ENCODE assay signal across 8 cellular contexts in genomic region chr22:28773461-28773867, GRCh38. TPM values are rescaled to one million over a fixed set of nuclear protein-coding genes. Genes with fewer than 3 reads are reported as not detected.
DNase-seq lines count a peak whose midpoint lies in the region; ATAC-seq and TF ChIP-seq lines count a peak whose summit lies in the region.

No MANE protein-coding gene starts in this region.

- peaks cover 29% of the 10 kb centered on the region for H3K36me3 Mint-ChIP-seq in activated CD4-positive, alpha-beta T cell treated with anti-CD3 and anti-CD28 coated beads, Interleukin-2, amount 10 ng/mL, durations not matched to agents 7 days and 5 days (ENCODE audit: low read depth)
- H3K36me3 Mint-ChIP-seq in T-helper 1 cell treated with Interleukin-12 subunit alpha and Interleukin-12 subunit beta and Interleukin-4 antibody, amounts not matched to agents 30 μg/mL and 1 μg/mL, for 36 hours (ENCODE audit: low read depth), result peaks cover 25% of the 10 kb centered on the region

- H3K4me3 Mint-ChIP-seq in activated CD4-positive, alpha-beta T cell treated with anti-CD3 and anti-CD28 coated beads, Interleukin-2, amount 10 ng/mL, durations not matched to agents 7 days and 5 days, result peak overlapping the region; percentile 94
- peak overlapping the region; percentile 99 for H3K4me3 Mint-ChIP-seq in T-helper 1 cell treated with Interleukin-12 subunit alpha and Interleukin-12 subunit beta and Interleukin-4 antibody, amounts not matched to agents 30 μg/mL and 1 μg/mL, for 36 hours

- POLR2A ChIA-PET in activated CD4-positive, alpha-beta T cell treated with anti-CD3 and anti-CD28 coated beads, Interleukin-2, amount 10 ng/mL, durations not matched to agents 7 days and 5 days (lab: Charles Lee), result interaction anchor here (0.7 to 1.4 kb wide), 2 partner anchors 27 to 38 kb away, joined by 3 to 4 read pairs; partner anchors contain the start of gene XBP1

- peaks cover 4% of the 10 kb centered on the region for H3K9me3 Mint-ChIP-seq in activated CD4-positive, alpha-beta T cell treated with anti-CD3 and anti-CD28 coated beads, Interleukin-2, amount 10 ng/mL, durations not matched to agents 7 days and 5 days
- peaks cover 9% of the 10 kb centered on the region for H3K9me3 Mint-ChIP-seq in T-helper 1 cell treated with Interleukin-12 subunit alpha and Interleukin-12 subunit beta and Interleukin-4 antibody, amounts not matched to agents 30 μg/mL and 1 μg/mL, for 36 hours

- CTCF ChIA-PET in activated CD4-positive, alpha-beta T cell treated with anti-CD3 and anti-CD28 coated beads, Interleukin-2, amount 10 ng/mL, durations not matched to agents 7 days and 5 days (lab: Charles Lee), result interaction anchor here (1.0 to 3.0 kb wide), 7 partner anchors 11 to 173 kb away, joined by 3 to 10 read pairs (median 4); no protein-coding TSS in a partner anchor

- TF ChIP-seq CTCF in fibroblast of villous mesenchyme (IDR thresholded peaks at IDR 0.05; ENCODE audit: insufficient read depth, low read depth, low read length), result no peak

- peaks cover 25% of the 10 kb centered on the region for H3K4me1 Mint-ChIP-seq in activated CD4-positive, alpha-beta T cell treated with anti-CD3 and anti-CD28 coated beads, Interleukin-2, amount 10 ng/mL, durations not matched to agents 7 days and 5 days
- peaks cover 18% of the 10 kb centered on the region for H3K4me1 Mint-ChIP-seq in T-helper 1 cell treated with Interleukin-12 subunit alpha and Interleukin-12 subunit beta and Interleukin-4 antibody, amounts not matched to agents 30 μg/mL and 1 μg/mL, for 36 hours (ENCODE audit: low read depth)

- ATAC-seq in HG02970 (IDR thresholded peaks at IDR 0.05; ENCODE audit: low FRiP score, unreplicated experiment), result peak; percentile 15

- no peaks in the 10 kb centered on the region for H3K27me3 Mint-ChIP-seq in activated CD4-positive, alpha-beta T cell treated with anti-CD3 and anti-CD28 coated beads, Interleukin-2, amount 10 ng/mL, durations not matched to agents 7 days and 5 days
- peaks cover 2% of the 10 kb centered on the region for H3K27me3 Mint-ChIP-seq in T-helper 1 cell treated with Interleukin-12 subunit alpha and Interleukin-12 subunit beta and Interleukin-4 antibody, amounts not matched to agents 30 μg/mL and 1 μg/mL, for 36 hours (ENCODE audit: low read depth)

- peak overlapping the region; percentile 94 for H3K27ac Mint-ChIP-seq in activated CD4-positive, alpha-beta T cell treated with anti-CD3 and anti-CD28 coated beads, Interleukin-2, amount 10 ng/mL, durations not matched to agents 7 days and 5 days
- peak overlapping the region; percentile 99 for H3K27ac Mint-ChIP-seq in T-helper 1 cell treated with Interleukin-12 subunit alpha and Interleukin-12 subunit beta and Interleukin-4 antibody, amounts not matched to agents 30 μg/mL and 1 μg/mL, for 36 hours

- peak overlapping the region; percentile 73 for H3K4me3 ChIP-seq in fibroblast of villous mesenchyme (ENCODE audit: low read depth, low read length)

- no peak for DNase-seq in activated CD4-positive, alpha-beta T cell treated with anti-CD3 and anti-CD28 coated beads, Interleukin-2, amount 10 ng/mL, durations not matched to agents 7 days and 5 days
- DNase-seq in activated CD4-positive, alpha-beta T cell treated with anti-CD3 and anti-CD28 coated beads for 48 hours, result no peak
- DNase-seq in fibroblast of villous mesenchyme (ENCODE audit: low read depth) (peak; percentile 69), renal cortical epithelial cell (ENCODE audit: low read depth) (peak; percentile 80), NCI-H128 (lab: John Stamatoyannopoulos, UW; ENCODE audit: unreplicated experiment) (no peak), HK-2 (ENCODE audit: unreplicated experiment) (no peak)

RNA-seq across cellular contexts. Expression of gene CCDC117, which starts 1.0 kb away (rescaled TPM):
- 10 to 100 TPM; 30.2 to 31.9 TPM for total RNA-seq in activated CD4-positive, alpha-beta T cell treated with anti-CD3 and anti-CD28 coated beads, Interleukin-2, amount 10 ng/mL, durations not matched to agents 7 days and 5 days
- total RNA-seq in fibroblast of villous mesenchyme, result 21.6 and 34.5 TPM in 2 replicates
- total RNA-seq in renal cortical epithelial cell, result 18.2 and 20.6 TPM in 2 replicates

RNA-seq across cellular contexts. Expression of gene XBP1, which starts 26.9 kb away (rescaled TPM):
- total RNA-seq in activated CD4-positive, alpha-beta T cell treated with anti-CD3 and anti-CD28 coated beads, Interleukin-2, amount 10 ng/mL, durations not matched to agents 7 days and 5 days, result 100 to 1,000 TPM; 159 to 184 TPM
- total RNA-seq in fibroblast of villous mesenchyme, result 219 and 247 TPM in 2 replicates
- 156 and 197 TPM in 2 replicates for total RNA-seq in renal cortical epithelial cell

RNA-seq across cellular contexts. Expression of gene HSCB, which starts 31.6 kb away (rescaled TPM):
- total RNA-seq in activated CD4-positive, alpha-beta T cell treated with anti-CD3 and anti-CD28 coated beads, Interleukin-2, amount 10 ng/mL, durations not matched to agents 7 days and 5 days, result 10 to 100 TPM in 1 of 2 experiments, 1 to 10 TPM in 1; 8.9 to 10.6 TPM
- total RNA-seq in fibroblast of villous mesenchyme (11.2 and 13.9 TPM in 2 replicates), renal cortical epithelial cell (14.8 and 24.1 TPM in 2 replicates)

RNA-seq across cellular contexts. Expression of gene CHEK2, which starts 31.8 kb away (rescaled TPM):
- 10 to 100 TPM; 50.8 to 57.6 TPM for total RNA-seq in activated CD4-positive, alpha-beta T cell treated with anti-CD3 and anti-CD28 coated beads, Interleukin-2, amount 10 ng/mL, durations not matched to agents 7 days and 5 days
- total RNA-seq in fibroblast of villous mesenchyme (17.4 and 22.0 TPM in 2 replicates), renal cortical epithelial cell (11.0 and 24.0 TPM in 2 replicates)

Comparison
In these comparisons a context has a peak if more than half of its experiments do, and no peak if none do; other contexts are left out.
1. DNase-seq: peak in fibroblast of villous mesenchyme (single experiment) and renal cortical epithelial cell (single experiment); none in activated CD4-positive, alpha-beta T cell treated with anti-CD3 and anti-CD28 coated beads, Interleukin-2, amount 10 ng/mL, durations not matched to agents 7 days and 5 days (single experiment), activated CD4-positive, alpha-beta T cell treated with anti-CD3 and anti-CD28 coated beads for 48 hours (single experiment), NCI-H128 (single experiment) and HK-2 (single experiment).